ENCODE assay signal across 14 cellular contexts in genomic region chr12:92673756-92674155, GRCh38. TPM values are rescaled to one million over a fixed set of nuclear protein-coding genes. Genes with fewer than 3 reads are reported as not detected.
DNase-seq lines count a peak whose midpoint lies in the region; ATAC-seq and TF ChIP-seq lines count a peak whose summit lies in the region.
"Had no signal": no experiment of that assay in that cellular context is flagged by ENCODE, and none has a peak within 500 bp of the region (broad histone marks: within the 10 kb centered on the region; RNA-seq: fewer than 3 reads in every experiment).

No MANE protein-coding gene starts in this region.

- peaks cover 14% of the 10 kb centered on the region for H3K27me3 Mint-ChIP-seq in nephron progenitor cell (ENCODE audit: low read depth, poor library complexity)

- TF ChIP-seq CTCF in nephron progenitor cell (IDR thresholded peaks at IDR 0.05) (no peak), stomach (IDR thresholded peaks at IDR 0.05) (no peak)

- no peaks in the 10 kb centered on the region for H3K4me1 Mint-ChIP-seq in nephron progenitor cell

- no peaks in the 10 kb centered on the region for H3K36me3 Mint-ChIP-seq in nephron progenitor cell (ENCODE audit: low read depth)

- DNase-seq in nephron progenitor cell, result no peak
- no peak for DNase-seq in inferior parietal cortex (ENCODE audit: extremely low spot score)
- no peak for DNase-seq in hepatic stellate cell (ENCODE audit: low spot score)
- DNase-seq in stomach, result no peak
- DNase-seq: activated effector memory CD4-positive, alpha-beta T cell treated with Interleukin-2 at 50 U/mL for 16 hours; COR-L47 had no signal

- no peaks in the 10 kb centered on the region for H3K36me3 ChIP-seq in stomach
- H3K36me3 ChIP-seq: SJSA1 had no signal

- no peaks in the 10 kb centered on the region for H3K9me3 ChIP-seq in stomach
- H3K9me3 ChIP-seq: SJSA1 had no signal

- no peak overlapping the region for H3K27ac Mint-ChIP-seq in nephron progenitor cell

- 75 to 94% (median 79%) methylated on average over 3 of the region's 3 CpGs for WGBS in stomach, 5 donors

- peaks cover 4% of the 10 kb centered on the region for H3K9me3 Mint-ChIP-seq in nephron progenitor cell

- H3K4me1 ChIP-seq in stomach, result no peaks in the 10 kb centered on the region
- H3K4me1 ChIP-seq: SJSA1 had no signal

- no peak overlapping the region for H3K27ac ChIP-seq in stomach
- H3K27ac ChIP-seq: hepatocyte, SJSA1 had no signal

- TF ChIP-seq EP300 in stomach (IDR thresholded peaks at IDR 0.05), result no peak

- H3K4me3 ChIP-seq in stomach, result no peak overlapping the region
- H3K4me3 ChIP-seq: hepatocyte, SJSA1 had no signal

- no peaks in the 10 kb centered on the region for H3K27me3 ChIP-seq in stomach
- H3K27me3 ChIP-seq: hepatocyte, SJSA1 had no signal

- H3K4me3 Mint-ChIP-seq in nephron progenitor cell, result no peak overlapping the region

- peak; percentile 90 for ATAC-seq in GM18508 (IDR thresholded peaks at IDR 0.05; ENCODE audit: insufficient read depth, unreplicated experiment)
- ATAC-seq in GM19467 (IDR thresholded peaks at IDR 0.05; ENCODE audit: unreplicated experiment), result peak; percentile 87
- ATAC-seq in HG02885 (IDR thresholded peaks at IDR 0.05; ENCODE audit: poor library complexity, unreplicated experiment), result peak; percentile 46
- ATAC-seq in HG03460 (IDR thresholded peaks at IDR 0.05; ENCODE audit: unreplicated experiment), result peak; percentile 90
- ATAC-seq: HepG2, left lobe of liver had no signal

- intact Hi-C loops in stomach (cut with DNase I; ENCODE audit: low total_unique reads), result no loop called here

- TF ChIP-seq POLR2A in stomach (IDR thresholded peaks at IDR 0.05), result no peak

RNA-seq across cellular contexts. Expression of gene PLEKHG7, which starts 29.0 kb away (rescaled TPM):
- total RNA-seq in stomach, result 1 to 10 TPM in 1 of 5 donors, under 1 TPM in 2, not detected in 2; 0.29 to 2.7 (median 0.92) TPM
- under 1 TPM; 0.31 to 0.61 (median 0.58) TPM for polyA plus RNA-seq in stomach
- total RNA-seq: HepG2, left lobe of liver, SJSA1 had no signal
- polyA plus RNA-seq: HepG2 had no signal
